25 cellular contexts compared by ENCODE assay signal in genomic region chr2:219672406-219672805, GRCh38. TPM values are rescaled to one million over a fixed set of nuclear protein-coding genes. Genes with fewer than 3 reads are reported as not detected.
"Had no signal": no experiment of that assay in that cellular context is flagged by ENCODE, and none has a peak within 500 bp of the region (broad histone marks: within the 10 kb centered on the region; RNA-seq: fewer than 3 reads in every experiment).

No MANE protein-coding gene starts in this region.

- H3K27ac Mint-ChIP-seq: activated CD4-positive, alpha-beta memory T cell treated with anti-CD3 and anti-CD28 coated beads for 36 hours; activated CD4-positive, alpha-beta T cell treated with anti-CD3 and anti-CD28 coated beads for 36 hours; activated CD4-positive, alpha-beta T cell treated with anti-CD3 and anti-CD28 coated beads, Interleukin-2, amount 10 ng/mL, durations not matched to agents 24 days and 14 days; activated CD8-positive, alpha-beta T cell treated with anti-CD3 and anti-CD28 coated beads, Interleukin-2, amount 10 ng/mL, durations not matched to agents 7 days and 5 days; activated naive CD4-positive, alpha-beta T cell treated with anti-CD3 and anti-CD28 coated beads for 36 hours; activated naive CD4-positive, alpha-beta T cell treated with anti-CD3 and anti-CD28 coated beads, Interleukin-2, amount 50 U/mL, for 24 hours; activated naive CD8-positive, alpha-beta T cell treated with anti-CD3 and anti-CD28 coated beads for 36 hours; activated naive CD8-positive, alpha-beta T cell treated with anti-CD3 and anti-CD28 coated beads, Interleukin-2, amount 50 U/mL, for 24 hours; activated T-helper 17 cell treated with anti-CD3 and anti-CD28 coated beads, Interleukin-2, amount 50 U/mL, for 72 hours had no signal

- H3K36me3 Mint-ChIP-seq: activated CD4-positive, alpha-beta memory T cell treated with anti-CD3 and anti-CD28 coated beads for 36 hours; activated naive CD8-positive, alpha-beta T cell treated with anti-CD3 and anti-CD28 coated beads for 36 hours had no signal

- H3K9me3 Mint-ChIP-seq: activated CD4-positive, alpha-beta memory T cell treated with anti-CD3 and anti-CD28 coated beads for 36 hours; activated CD4-positive, alpha-beta T cell treated with anti-CD3 and anti-CD28 coated beads, Interleukin-2, amount 10 ng/mL, durations not matched to agents 24 days and 14 days; activated naive CD4-positive, alpha-beta T cell treated with anti-CD3 and anti-CD28 coated beads for 36 hours; activated naive CD4-positive, alpha-beta T cell treated with anti-CD3 and anti-CD28 coated beads, Interleukin-2, amount 50 U/mL, for 24 hours; activated naive CD8-positive, alpha-beta T cell treated with anti-CD3 and anti-CD28 coated beads for 36 hours; activated naive CD8-positive, alpha-beta T cell treated with anti-CD3 and anti-CD28 coated beads, Interleukin-2, amount 50 U/mL, for 24 hours; activated T-cell treated with anti-CD3 and anti-CD28 coated beads, Interleukin-2, amount 50 U/mL, for 4 hours; activated T-helper 17 cell treated with anti-CD3 and anti-CD28 coated beads, Interleukin-2, amount 50 U/mL, for 72 hours had no signal

- H3K4me1 Mint-ChIP-seq: activated CD4-positive, alpha-beta T cell treated with anti-CD3 and anti-CD28 coated beads for 36 hours; activated CD4-positive, alpha-beta T cell treated with anti-CD3 and anti-CD28 coated beads, Interleukin-2, amount 10 ng/mL, durations not matched to agents 24 days and 14 days; activated naive CD4-positive, alpha-beta T cell treated with anti-CD3 and anti-CD28 coated beads, Interleukin-2, amount 50 U/mL, for 24 hours; activated naive CD8-positive, alpha-beta T cell treated with anti-CD3 and anti-CD28 coated beads for 36 hours; activated naive CD8-positive, alpha-beta T cell treated with anti-CD3 and anti-CD28 coated beads, Interleukin-2, amount 50 U/mL, for 24 hours; activated T-helper 17 cell treated with anti-CD3 and anti-CD28 coated beads, Interleukin-2, amount 50 U/mL, for 72 hours had no signal

- H3K4me3 Mint-ChIP-seq: activated CD4-positive, alpha-beta memory T cell treated with anti-CD3 and anti-CD28 coated beads for 36 hours; activated CD4-positive, alpha-beta T cell treated with anti-CD3 and anti-CD28 coated beads for 36 hours; activated CD4-positive, alpha-beta T cell treated with anti-CD3 and anti-CD28 coated beads, Interleukin-2, amount 10 ng/mL, durations not matched to agents 24 days and 14 days; activated CD8-positive, alpha-beta T cell treated with anti-CD3 and anti-CD28 coated beads, Interleukin-2, amount 10 ng/mL, durations not matched to agents 7 days and 5 days; activated naive CD4-positive, alpha-beta T cell treated with anti-CD3 and anti-CD28 coated beads for 36 hours; activated naive CD4-positive, alpha-beta T cell treated with anti-CD3 and anti-CD28 coated beads, Interleukin-2, amount 50 U/mL, for 24 hours; activated naive CD8-positive, alpha-beta T cell treated with anti-CD3 and anti-CD28 coated beads for 36 hours; activated naive CD8-positive, alpha-beta T cell treated with anti-CD3 and anti-CD28 coated beads, Interleukin-2, amount 50 U/mL, for 24 hours; activated T-cell treated with anti-CD3 and anti-CD28 coated beads, Interleukin-2, amount 50 U/mL, for 4 hours; activated T-helper 17 cell treated with anti-CD3 and anti-CD28 coated beads, Interleukin-2, amount 50 U/mL, for 72 hours had no signal

- ATAC-seq: activated CD4-positive, alpha-beta T cell treated with anti-CD3 and anti-CD28 coated beads for 36 hours; activated CD8-positive, alpha-beta T cell treated with anti-CD3 and anti-CD28 coated beads, Interleukin-2, amount 10 ng/mL, durations not matched to agents 7 days and 5 days; activated naive CD8-positive, alpha-beta T cell treated with anti-CD3 and anti-CD28 coated beads, Interleukin-2, amount 50 U/mL, for 24 hours; activated T-cell treated with anti-CD3 and anti-CD28 coated beads, Interleukin-2, amount 50 U/mL, for 4 hours; activated T-helper 17 cell treated with anti-CD3 and anti-CD28 coated beads, Interleukin-2, amount 50 U/mL, for 72 hours; body of pancreas; esophagus mucosa had no signal

- DNase-seq: activated CD4-positive, alpha-beta memory T cell treated with anti-CD3 and anti-CD28 coated beads for 36 hours; activated CD4-positive, alpha-beta T cell treated with anti-CD3 and anti-CD28 coated beads for 36 hours; activated CD4-positive, alpha-beta T cell treated with anti-CD3 and anti-CD28 coated beads, Interleukin-2, amount 10 ng/mL, durations not matched to agents 24 days and 14 days; activated CD4-positive, CD25-positive, alpha-beta regulatory T cell; activated CD4-positive, CD25-positive, alpha-beta regulatory T cell treated with anti-CD3 and anti-CD28 coated beads, Interleukin-2, amount 50 U/mL, for 72 hours; activated CD8-positive, alpha-beta T cell treated with anti-CD3 and anti-CD28 coated beads, Interleukin-2, amount 10 ng/mL, durations not matched to agents 7 days and 5 days; activated effector memory CD4-positive, alpha-beta T cell treated with Interleukin-2 at 50 U/mL for 16 hours; activated naive CD4-positive, alpha-beta T cell treated with anti-CD3 and anti-CD28 coated beads for 36 hours; activated naive CD8-positive, alpha-beta T cell treated with anti-CD3 and anti-CD28 coated beads for 36 hours; activated naive CD8-positive, alpha-beta T cell treated with anti-CD3 and anti-CD28 coated beads, Interleukin-2, amount 50 U/mL, for 24 hours; activated T-cell treated with anti-CD3 and anti-CD28 coated beads, Interleukin-2, amount 50 U/mL, for 4 hours; adrenal gland; amygdala; aorta; body of pancreas; caudate nucleus; cortex of kidney; dermis blood vessel endothelial cell; effector CD8-positive, alpha-beta T cell; foreskin fibroblast; T-helper 2 cell had no signal

RNA-seq across cellular contexts. Expression of gene SLC4A3, which starts 45.0 kb away (rescaled TPM):
- total RNA-seq: activated CD4-positive, alpha-beta memory T cell treated with anti-CD3 and anti-CD28 coated beads for 36 hours; activated CD8-positive, alpha-beta T cell treated with anti-CD3 and anti-CD28 coated beads, Interleukin-2, amount 10 ng/mL, durations not matched to agents 7 days and 5 days; activated naive CD4-positive, alpha-beta T cell treated with anti-CD3 and anti-CD28 coated beads for 36 hours; activated T-helper 17 cell treated with anti-CD3 and anti-CD28 coated beads, Interleukin-2, amount 50 U/mL, for 72 hours; T-helper 1 cell treated with Interleukin-12 subunit alpha and Interleukin-12 subunit beta and Interleukin-4 antibody, amounts not matched to agents 30 ng/mL and 1 ng/mL, for 36 hours had no signal
